In genomic region chr1:156500578-156500846, GRCh38 we compare ENCODE assay signal across 8 cellular contexts. TPM values are rescaled to one million over a fixed set of nuclear protein-coding genes. Genes with fewer than 3 reads are reported as not detected.
A peak's percentile ranks its signal among the peaks of the same experiment; 100 is the strongest.
DNase-seq lines count a peak whose midpoint lies in the region; ATAC-seq and TF ChIP-seq lines count a peak whose summit lies in the region.

Gene MEF2D, minus strand, starts transcription at chr1:156500775. Its CDS starts 17,483 bp downstream, at chr1:156483292.

- H3K9me2 ChIP-seq in Karpas-422 (replicated peaks; ENCODE audit: insufficient read depth, low read length): no peaks in the 10 kb centered on the region

- H4K20me1 ChIP-seq in Karpas-422 (ENCODE audit: insufficient read depth, low read depth, low read length): peaks cover 18% of the 10 kb centered on the region; the same call in 1 of the 2 replicates

- H3K79me2 ChIP-seq in Karpas-422 (ENCODE audit: low read length): peaks cover 50% of the 10 kb centered on the region

- peak within 1 kb of the TSS; percentile 87 for H3K4me3 Mint-ChIP-seq in mesothelial cell of epicardium

- H3K27ac ChIP-seq in Karpas-422 (ENCODE audit: low read length): peak within 1 kb of the TSS; percentile 99
- peak within 1 kb of the TSS; percentile 100 for H3K27ac ChIP-seq in colonic mucosa
- H3K27ac ChIP-seq in aorta (ENCODE audit: low read depth in 1 of 2, low read length in 2 of 2): peak within 1 kb of the TSS; percentile 96 to 98

- peak; percentile 3 for ATAC-seq in GM18502 (IDR thresholded peaks at IDR 0.05; ENCODE audit: poor library complexity, unreplicated experiment)
- ATAC-seq in aorta (ENCODE audit: low FRiP score): no peak
- no peak for ATAC-seq in HG02678 (IDR thresholded peaks at IDR 0.05; ENCODE audit: unreplicated experiment)
- ATAC-seq in HG02970 (IDR thresholded peaks at IDR 0.05; ENCODE audit: low FRiP score, unreplicated experiment): no peak

- intact Hi-C loops in colonic mucosa (cut with DNase I): loop anchor here (2.0 kb wide), 1 partner anchor 44 kb away; no protein-coding TSS in a partner anchor
- intact Hi-C loops in aorta (cut with DNase I): loop anchor here in 1 of 2 donors (2.0 kb wide), 1 partner anchor 44 kb away; no protein-coding TSS in a partner anchor

- H3K4me3 ChIP-seq in Karpas-422 (ENCODE audit: low read length) (peak within 1 kb of the TSS; percentile 89), colonic mucosa (peak within 1 kb of the TSS; percentile 97), aorta (ENCODE audit: low read length in 2 of 2) (peak within 1 kb of the TSS; percentile 49 to 73)

- 0 to 1% methylated on average over 18 to 27 of the region's 27 CpGs for WGBS in aorta, 2 donors

- H3K4me2 ChIP-seq in Karpas-422 (ENCODE audit: low read depth, low read length, poor library complexity, severe bottlenecking): peak within 1 kb of the TSS; percentile 87

- H3K27ac Mint-ChIP-seq in mesothelial cell of epicardium: peak within 1 kb of the TSS; percentile 99

- no peaks in the 10 kb centered on the region for H3K36me3 Mint-ChIP-seq in mesothelial cell of epicardium

- H2AFZ ChIP-seq in Karpas-422 (ENCODE audit: low read length): no peak within 1 kb of the TSS

- H3K9me3 ChIP-seq in Karpas-422 (ENCODE audit: low read length) (no peaks in the 10 kb centered on the region), colonic mucosa (no peaks in the 10 kb centered on the region), aorta (ENCODE audit: control insufficient read depth, low read length) (no peaks in the 10 kb centered on the region)

- peaks cover 74% of the 10 kb centered on the region for H3K4me1 Mint-ChIP-seq in mesothelial cell of epicardium

- DNase-seq in Karpas-422: no peak
- no peak for DNase-seq in colonic mucosa
- no peak for DNase-seq in mesothelial cell of epicardium (ENCODE audit: low spot score in 2 of 2, unreplicated experiment in 2 of 2)
- DNase-seq in aorta: no peak
- DNase-seq in pons (ENCODE audit: low spot score): no peak

- H3K27me3 Mint-ChIP-seq in mesothelial cell of epicardium (ENCODE audit: low read depth): no peaks in the 10 kb centered on the region

- H3K9ac ChIP-seq in Karpas-422 (ENCODE audit: low read length) (peak within 1 kb of the TSS; percentile 94), colonic mucosa (ENCODE audit: low read depth in 2 of 2, low read length in 2 of 2) (peak within 1 kb of the TSS; percentile 98 to 99)

- H3K36me3 ChIP-seq in Karpas-422 (ENCODE audit: insufficient read depth, low read length) (no peaks in the 10 kb centered on the region; the same call in 1 of the 2 replicates), colonic mucosa (no peaks in the 10 kb centered on the region), aorta (ENCODE audit: control insufficient read depth in 1 of 2, insufficient read depth in 2 of 2, low read length in 1 of 2) (no peaks in the 10 kb centered on the region)

- H3K4me1 ChIP-seq in Karpas-422 (ENCODE audit: low read length): peaks cover 80% of the 10 kb centered on the region
- peaks cover 44% of the 10 kb centered on the region for H3K4me1 ChIP-seq in colonic mucosa
- H3K4me1 ChIP-seq in aorta (ENCODE audit: control insufficient read depth in 1 of 2, insufficient read depth in 2 of 2, low read length in 2 of 2): peaks cover 3 to 10% of the 10 kb centered on the region in 2 donors

- TF ChIP-seq CTCF in colonic mucosa (IDR thresholded peaks at IDR 0.05) (no peak), mesothelial cell of epicardium (IDR thresholded peaks at IDR 0.05; ENCODE audit: unreplicated experiment) (no peak)

- no peaks in the 10 kb centered on the region for H3K27me3 ChIP-seq in Karpas-422 (ENCODE audit: low read length)
- no peaks in the 10 kb centered on the region for H3K27me3 ChIP-seq in colonic mucosa
- H3K27me3 ChIP-seq in aorta (ENCODE audit: control insufficient read depth in 1 of 2, insufficient read depth in 2 of 2, low read length in 1 of 2): no peaks in the 10 kb centered on the region

- H3K9me3 Mint-ChIP-seq in mesothelial cell of epicardium: no peaks in the 10 kb centered on the region

RNA-seq across cellular contexts. Expression of gene MEF2D, which starts in this region (rescaled TPM):
- 22.3 and 24.7 TPM in 2 replicates for total RNA-seq in Karpas-422 (2014; rRNA removed; shearing (Covaris generic); ENCODE audit: low replicate concordance)
- total RNA-seq in colonic mucosa: 10 to 100 TPM; 32.3 to 49.9 TPM
- 37.4 to 40.9 TPM (median 37.8 TPM) in 3 replicates for total RNA-seq in mesothelial cell of epicardium
- total RNA-seq in aorta: 10 to 100 TPM; 82.1 to 95.8 TPM
- 10 to 100 TPM in 1 of 2 donors, 1 to 10 TPM in 1; 8.1 to 27.4 TPM for polyA plus RNA-seq in aorta
